In genomic region chr4:123816970-123817688, GRCh38 we compare ENCODE assay signal across 21 cellular contexts.
"Had no signal": no experiment of that assay in that cellular context is flagged by ENCODE, and none has a peak within 500 bp of the region (broad histone marks: within the 10 kb centered on the region; RNA-seq: fewer than 3 reads in every experiment).

No MANE protein-coding gene starts in this region.

- H3K27ac ChIP-seq: foreskin keratinocyte, left ventricle myocardium inferior, prostate gland had no signal

- H3K4me3 ChIP-seq: left ventricle myocardium inferior, prostate gland had no signal

- H3K36me3 Mint-ChIP-seq: activated naive CD8-positive, alpha-beta T cell; type B pancreatic cell had no signal

- H3K36me3 ChIP-seq: left ventricle myocardium inferior, prostate gland had no signal

- H3K27ac Mint-ChIP-seq: activated CD4-positive, alpha-beta T cell treated with anti-CD3 and anti-CD28 coated beads for 36 hours; activated naive CD8-positive, alpha-beta T cell; activated T-helper 1 cell treated with anti-CD3 and anti-CD28 coated beads, Interleukin-12 subunit alpha, Interleukin-12 subunit beta, Interleukin-2, Interleukin-4 antibody, amounts not matched to agents 30 ng/mL and 10 ng/mL and 1 ng/mL, durations not matched to agents 14 hours and 24 hours and 36 hours; effector memory CD8-positive, alpha-beta T cell; stimulated activated naive CD8-positive, alpha-beta T cell treated with anti-CD3 and anti-CD28 coated beads, Interleukin-15, amount 100 ng/mL, for 72 hours; T-helper 17 cell; type B pancreatic cell; WTC11 had no signal

- ATAC-seq: activated CD4-positive, alpha-beta T cell treated with anti-CD3 and anti-CD28 coated beads for 36 hours; effector memory CD8-positive, alpha-beta T cell; foreskin keratinocyte; right cardiac atrium; stimulated activated naive CD8-positive, alpha-beta T cell treated with anti-CD3 and anti-CD28 coated beads, Interleukin-15, amount 100 ng/mL, for 72 hours; T-helper 17 cell had no signal

- H3K27me3 ChIP-seq: foreskin keratinocyte had no signal

- H3K9me3 ChIP-seq: left ventricle myocardium inferior, prostate gland had no signal

- H3K27me3 Mint-ChIP-seq: activated CD4-positive, alpha-beta T cell treated with anti-CD3 and anti-CD28 coated beads for 36 hours; effector memory CD8-positive, alpha-beta T cell; type B pancreatic cell had no signal

- H3K9me3 Mint-ChIP-seq: activated T-helper 1 cell treated with anti-CD3 and anti-CD28 coated beads, Interleukin-12 subunit alpha, Interleukin-12 subunit beta, Interleukin-2, Interleukin-4 antibody, amounts not matched to agents 30 ng/mL and 10 ng/mL and 1 ng/mL, durations not matched to agents 14 hours and 24 hours and 36 hours; effector memory CD8-positive, alpha-beta T cell; stimulated activated naive CD8-positive, alpha-beta T cell treated with anti-CD3 and anti-CD28 coated beads, Interleukin-15, amount 100 ng/mL, for 72 hours had no signal

- H3K4me1 ChIP-seq: foreskin keratinocyte, left ventricle myocardium inferior, prostate gland had no signal

- DNase-seq: activated CD4-positive, alpha-beta T cell treated with anti-CD3 and anti-CD28 coated beads for 36 hours; activated CD4-positive, alpha-beta T cell treated with anti-CD3 and anti-CD28 coated beads, Interleukin-2, amount 50 U/mL, for 48 hours; activated gamma-delta T cell treated with Interleukin-2 at 50 U/mL for 16 hours; activated T-cell treated with anti-CD3 and anti-CD28 coated beads for 4 hours; effector memory CD8-positive, alpha-beta T cell; foreskin keratinocyte; glutamatergic neuron; left ventricle myocardium inferior; mammary epithelial cell; right cardiac atrium; small intestine; stimulated activated CD4-positive, alpha-beta T cell treated with anti-CD3 and anti-CD28 coated beads, Interleukin-15, amount 100 ng/mL, for 24 hours; stimulated activated CD4-positive, alpha-beta T cell treated with anti-CD3 and anti-CD28 coated beads, Interleukin-4, amount 100 ng/mL, for 1 hour; stimulated activated naive CD8-positive, alpha-beta T cell treated with anti-CD3 and anti-CD28 coated beads, Interleukin-15, amount 100 ng/mL, for 72 hours; T-helper 17 cell had no signal

- H3K4me3 Mint-ChIP-seq: activated CD4-positive, alpha-beta T cell treated with anti-CD3 and anti-CD28 coated beads for 36 hours; activated naive CD8-positive, alpha-beta T cell; activated T-helper 1 cell treated with anti-CD3 and anti-CD28 coated beads, Interleukin-12 subunit alpha, Interleukin-12 subunit beta, Interleukin-2, Interleukin-4 antibody, amounts not matched to agents 30 ng/mL and 10 ng/mL and 1 ng/mL, durations not matched to agents 14 hours and 24 hours and 36 hours; effector memory CD8-positive, alpha-beta T cell; neural crest cell; stimulated activated naive CD8-positive, alpha-beta T cell treated with anti-CD3 and anti-CD28 coated beads, Interleukin-15, amount 100 ng/mL, for 72 hours; T-helper 17 cell; type B pancreatic cell; WTC11 had no signal

- H3K4me1 Mint-ChIP-seq: activated CD4-positive, alpha-beta T cell treated with anti-CD3 and anti-CD28 coated beads for 36 hours; stimulated activated naive CD8-positive, alpha-beta T cell treated with anti-CD3 and anti-CD28 coated beads, Interleukin-15, amount 100 ng/mL, for 72 hours; T-helper 17 cell had no signal
